Comparison of ENCODE assay signal across 20 cellular contexts in the genomic region with DNA sequence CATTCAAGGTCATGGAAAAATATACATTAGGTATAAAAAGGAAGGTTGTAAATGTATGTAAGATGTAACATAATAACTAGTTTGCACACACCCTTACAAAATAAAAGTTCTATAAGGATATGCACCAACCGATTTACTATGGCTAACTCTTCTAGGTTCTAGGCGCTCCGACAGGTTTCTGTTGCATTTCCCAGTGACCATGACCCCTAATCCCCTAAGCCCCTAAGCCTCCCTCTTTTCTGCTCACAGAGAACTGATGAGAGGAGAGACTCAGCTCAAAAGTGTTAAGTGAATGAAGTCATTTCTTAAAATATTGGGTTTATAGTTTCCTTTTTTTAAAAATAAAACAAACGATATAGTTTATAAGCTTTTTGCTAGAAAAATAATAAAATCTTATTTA. TPM values are rescaled to one million over a fixed set of nuclear protein-coding genes. Genes with fewer than 3 reads are reported as not detected.
DNase-seq lines count a peak whose midpoint lies in the region; ATAC-seq and TF ChIP-seq lines count a peak whose summit lies in the region.
"Had no signal": no experiment of that assay in that cellular context is flagged by ENCODE, and none has a peak within 500 bp of the region (broad histone marks: within the 10 kb centered on the region; RNA-seq: fewer than 3 reads in every experiment).

No MANE protein-coding gene starts in this region.

- H3K27me3 ChIP-seq in IMR-90 (ENCODE audit: control insufficient read depth, insufficient read depth, low read length): no peaks in the 10 kb centered on the region

- no peak overlapping the region for H4K91ac ChIP-seq in IMR-90 (ENCODE audit: insufficient read depth, low read depth, low read length)

- no peak for ATAC-seq in IMR-90 (ENCODE audit: low read depth)

- no peak for TF ChIP-seq POLR2A in IMR-90 (IDR thresholded peaks at IDR 0.05; ENCODE audit: low read depth, low read length)

- peaks cover 13% of the 10 kb centered on the region; the same call in 1 of the 2 replicates for H3K9me1 ChIP-seq in IMR-90 (ENCODE audit: insufficient read depth, low read length)

- H2AK5ac ChIP-seq in IMR-90 (ENCODE audit: low read depth, low read length): no peak overlapping the region

- H3K4me2 ChIP-seq in IMR-90 (ENCODE audit: low read depth, low read length): no peak overlapping the region

- H2BK120ac ChIP-seq in IMR-90 (ENCODE audit: low read depth, low read length): no peak overlapping the region

- dilution Hi-C loops in IMR-90 (cut with HindIII; ENCODE audit: low sequenced_read_pairs, unreplicated experiment): no loop called here

- no peak overlapping the region for H2BK20ac ChIP-seq in IMR-90 (ENCODE audit: low read depth, low read length)

- H3K27me3 Mint-ChIP-seq in activated T-cell treated with anti-CD3 and anti-CD28 coated beads, Interleukin-2, amount 50 U/mL, for 24 hours: peaks cover 35% of the 10 kb centered on the region

- TF ChIP-seq CTCF in HEK293 (tag by site-specific recombination; IDR thresholded peaks at IDR 0.05) (no peak), IMR-90 (conservative IDR thresholded peaks at IDR 0.05; ENCODE audit: low read depth, low read length) (no peak)

- no peak overlapping the region for H2AFZ ChIP-seq in IMR-90 (replicated peaks; ENCODE audit: low read length, poor library complexity)

- H3K4me3 ChIP-seq in HEK293 (ENCODE audit: low read depth, low read length): no peak overlapping the region
- H3K4me3 ChIP-seq in IMR-90 (ENCODE audit: insufficient read depth, low read depth, low read length): no peak overlapping the region
- H3K4me3 ChIP-seq: HAP-1 had no signal

- H3K27ac ChIP-seq in HEK293 (ENCODE audit: extremely low read depth, low read depth, low read length): no peak overlapping the region
- no peak overlapping the region for H3K27ac ChIP-seq in IMR-90 (ENCODE audit: insufficient read depth, low read length)

- no peaks in the 10 kb centered on the region for H3K36me3 Mint-ChIP-seq in activated T-cell treated with anti-CD3 and anti-CD28 coated beads, Interleukin-2, amount 50 U/mL, for 24 hours (ENCODE audit: low read depth)
- H3K36me3 Mint-ChIP-seq: CD4-positive, alpha-beta memory T cell had no signal

- POLR2A ChIA-PET in HEK293 (lab: Yijun Ruan, JAX) (interaction anchor here (0.9 kb wide), 1 partner anchor 491 kb away, joined by 3 read pairs; the partner anchor contains the start of gene PPM1D), IMR-90 (lab: Charles Lee; ENCODE audit: unreplicated experiment) (no interaction called here)

- H3K27ac Mint-ChIP-seq in activated T-cell treated with anti-CD3 and anti-CD28 coated beads, Interleukin-2, amount 50 U/mL, for 24 hours: no peak overlapping the region
- H3K27ac Mint-ChIP-seq: CD4-positive, alpha-beta memory T cell had no signal

- H3K18ac ChIP-seq in IMR-90 (ENCODE audit: low read depth, low read length): no peak overlapping the region

- H3K4me3 Mint-ChIP-seq in activated T-cell treated with anti-CD3 and anti-CD28 coated beads, Interleukin-2, amount 50 U/mL, for 24 hours: no peak overlapping the region
- H3K4me3 Mint-ChIP-seq: CD4-positive, alpha-beta memory T cell had no signal

- H3K36me3 ChIP-seq in HEK293 (ENCODE audit: control insufficient read depth in 2 of 2, insufficient read depth in 1 of 2, low read length in 2 of 2): no peaks in the 10 kb centered on the region
- no peaks in the 10 kb centered on the region for H3K36me3 ChIP-seq in IMR-90 (ENCODE audit: control insufficient read depth, insufficient read depth, low read length)
- H3K36me3 ChIP-seq: HAP-1 had no signal

- no peak overlapping the region for H3K9ac ChIP-seq in IMR-90 (ENCODE audit: low read depth, low read length)

- no peak for TF ChIP-seq RAD21 in IMR-90 (IDR thresholded peaks at IDR 0.05; ENCODE audit: low read length)

- H3K23ac ChIP-seq in IMR-90 (ENCODE audit: low read depth, low read length): no peak overlapping the region

- CTCF ChIA-PET in HEK293 (lab: Yijun Ruan, JAX) (interaction anchor here (0.6 to 1.2 kb wide), 3 partner anchors 26 to 49 kb away, joined by 4 to 6 read pairs (median 4); no protein-coding TSS in a partner anchor), IMR-90 (lab: Yijun Ruan, JAX) (interaction anchor here (0.6 kb wide), 1 partner anchor 461 kb away, joined by 3 read pairs; no protein-coding TSS in a partner anchor)

- H3K79me1 ChIP-seq in IMR-90 (ENCODE audit: low read depth in 1 of 2, low read length in 2 of 2): peaks cover 0 to 25% of the 10 kb centered on the region in 2 experiments; a peak in 2 of 4 replicates

- peak overlapping the region; percentile 84; the same call in 2 of the 3 replicates for H2BK15ac ChIP-seq in IMR-90 (ENCODE audit: low read depth, low read length)

- H3K4ac ChIP-seq in IMR-90 (ENCODE audit: low read depth, low read length): no peak overlapping the region

- intact Hi-C loops in IMR-90 (cut with micrococcal nuclease): no loop called here

- no CpG with 5 or more reads among the region's 4 CpGs for WGBS in IMR-90 (ENCODE audit: extremely low coverage in 2 of 2, insufficient read length in 1 of 2), 2 experiments

- H3K4me1 Mint-ChIP-seq in activated T-cell treated with anti-CD3 and anti-CD28 coated beads, Interleukin-2, amount 50 U/mL, for 24 hours (ENCODE audit: low read depth): peaks cover 4% of the 10 kb centered on the region
- H3K4me1 Mint-ChIP-seq: CD4-positive, alpha-beta memory T cell had no signal

- DNase-seq in IMR-90 (no peak), NCI-H82 treated with DMSO at 0.1 percent for 48 hours (lab: John Stamatoyannopoulos, UW; ENCODE audit: unreplicated experiment) (peak; percentile 50), cortex of kidney (lab: John Stamatoyannopoulos, UW) (no peak), mesenteric fat pad (ENCODE audit: low spot score) (no peak)
- DNase-seq in activated T-cell treated with anti-CD3 and anti-CD28 coated beads, Interleukin-2, amount 50 U/mL, for 24 hours: no peak
- DNase-seq: C1 segment of cervical spinal cord; Calu3; CD4-positive, alpha-beta memory T cell; COR-L47; DMS53; DMS79 treated with DMSO at 0.1 percent for 48 hours; GF-D8; GOT3 had no signal

- H3K9me3 Mint-ChIP-seq in activated T-cell treated with anti-CD3 and anti-CD28 coated beads, Interleukin-2, amount 50 U/mL, for 24 hours: no peaks in the 10 kb centered on the region
- H3K9me3 Mint-ChIP-seq: CD4-positive, alpha-beta memory T cell had no signal

- no peaks in the 10 kb centered on the region for H3K4me1 ChIP-seq in HEK293 (ENCODE audit: control insufficient read depth, insufficient read depth, low read length)
- peaks cover 6% of the 10 kb centered on the region for H3K4me1 ChIP-seq in IMR-90 (ENCODE audit: control insufficient read depth, insufficient read depth, low read length)
- H3K4me1 ChIP-seq: HAP-1 had no signal

- no peak overlapping the region for H3K56ac ChIP-seq in IMR-90 (ENCODE audit: extremely low read depth, insufficient read depth, low read length)

- H3K9me3 ChIP-seq in HEK293 (ENCODE audit: control insufficient read depth, insufficient read depth, low read depth, low read length) (no peaks in the 10 kb centered on the region), IMR-90 (ENCODE audit: control insufficient read depth, insufficient read depth, low read length) (no peaks in the 10 kb centered on the region)
- H3K9me3 ChIP-seq: HAP-1 had no signal

- no peaks in the 10 kb centered on the region for H4K20me1 ChIP-seq in IMR-90 (ENCODE audit: insufficient read depth, low read length)

- H4K8ac ChIP-seq in IMR-90 (ENCODE audit: low read depth in 2 of 2, low read length in 2 of 2): no peak overlapping the region

- H2AK9ac ChIP-seq in IMR-90 (replicated peaks; ENCODE audit: low read depth, low read length, poor library complexity): no peak overlapping the region

- H3K14ac ChIP-seq in IMR-90 (replicated peaks; ENCODE audit: low read depth, low read length): no peak overlapping the region

- no peak overlapping the region for H2BK5ac ChIP-seq in IMR-90 (ENCODE audit: low read depth, low read length, poor library complexity, severe bottlenecking)

- in situ Hi-C loops in IMR-90 (cut with MboI; ENCODE audit: low sequenced_read_pairs): no loop called here

- no TSS peak for BruUV-seq in IMR-90 (replicated peaks; lab: Mats Ljungman, UMichigan)

- H4K5ac ChIP-seq in IMR-90 (ENCODE audit: low read depth, low read length): no peak overlapping the region

TF ChIP-seq in HEK293, 187 proteins besides CTCF, POLR2A, EP300 and RAD21 (continues in another document):
- TF ChIP-seq ZNF202 (tag by site-specific recombination; IDR thresholded peaks at IDR 0.05; ENCODE audit: borderline replicate concordance): no peak

TF ChIP-seq in IMR-90, 13 proteins besides CTCF, POLR2A, EP300 and RAD21 (continues in another document):
- TF ChIP-seq, protein P1, sequence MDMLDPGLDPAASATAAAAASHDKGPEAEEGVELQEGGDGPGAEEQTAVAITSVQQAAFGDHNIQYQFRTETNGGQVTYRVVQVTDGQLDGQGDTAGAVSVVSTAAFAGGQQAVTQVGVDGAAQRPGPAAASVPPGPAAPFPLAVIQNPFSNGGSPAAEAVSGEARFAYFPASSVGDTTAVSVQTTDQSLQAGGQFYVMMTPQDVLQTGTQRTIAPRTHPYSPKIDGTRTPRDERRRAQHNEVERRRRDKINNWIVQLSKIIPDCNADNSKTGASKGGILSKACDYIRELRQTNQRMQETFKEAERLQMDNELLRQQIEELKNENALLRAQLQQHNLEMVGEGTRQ (IDR thresholded peaks at IDR 0.05; ENCODE audit: low read depth, low read length): no peak
- TF ChIP-seq MAFK (IDR thresholded peaks at IDR 0.05; ENCODE audit: low read depth, low read length) (no peak), MAZ (IDR thresholded peaks at IDR 0.05; ENCODE audit: borderline replicate concordance, low read depth, low read length) (no peak), CHD1 (IDR thresholded peaks at IDR 0.05; ENCODE audit: low read depth, low read length) (no peak), FOS (IDR thresholded peaks at IDR 0.05; ENCODE audit: low read depth, low read length) (no peak), RFX5 (IDR thresholded peaks at IDR 0.05; ENCODE audit: low read depth, low read length) (no peak), MXI1 (IDR thresholded peaks at IDR 0.05; ENCODE audit: borderline replicate concordance, low read depth, low read length) (no peak), CEBPB (IDR thresholded peaks at IDR 0.05; ENCODE audit: low read depth, low read length) (no peak), RCOR1 (IDR thresholded peaks at IDR 0.05; ENCODE audit: insufficient replicate concordance, low read length) (no peak), NFE2L2 (IDR thresholded peaks at IDR 0.05; ENCODE audit: low read depth, low read length) (no peak)

RNA-seq across cellular contexts. Expression of gene HEATR6, which starts 30.0 kb away (rescaled TPM):
- total RNA-seq in IMR-90 (2012; rRNA removed) (25.6 and 27.6 TPM in 2 replicates), mesenteric fat pad (10.9 TPM)
- polyA plus RNA-seq in IMR-90 (2012; rRNA removed): 16.7 and 20.2 TPM in 2 replicates
- polyA plus RNA-seq in IMR-90 (2012; cell fraction: cytosol; rRNA removed): 6.2 and 14.9 TPM in 2 replicates
- polyA plus RNA-seq in IMR-90 (2012; cell fraction: nucleus; rRNA removed; ENCODE audit: low replicate concordance): 38.1 and 58.8 TPM in 2 replicates

RNA-seq across cellular contexts. Expression of gene CA4, which starts 41.1 kb away (rescaled TPM):
- total RNA-seq in IMR-90 (2012; rRNA removed): not detected in 2 replicates
- not detected in 2 replicates for polyA plus RNA-seq in IMR-90 (2012; rRNA removed)
- not detected in 2 replicates for polyA plus RNA-seq in IMR-90 (2012; cell fraction: cytosol; rRNA removed)
- polyA plus RNA-seq in IMR-90 (2012; cell fraction: nucleus; rRNA removed; ENCODE audit: low replicate concordance): not detected in 2 replicates
- total RNA-seq in mesenteric fat pad: 100 TPM
- total RNA-seq: A172; A673; CD4-positive, alpha-beta memory T cell; Daoy; G401 had no signal
- polyA plus RNA-seq: BJ; CD4-positive, alpha-beta memory T cell had no signal

Comparison
In these comparisons a context has a peak if more than half of its experiments do, and no peak if none do; other contexts are left out.
1. RNA of gene CA4, which starts 41.1 kb away (total RNA-seq): 100 TPM in mesenteric fat pad (single experiment); not detected in IMR-90; every median in the first group is over 100 times any median in the second.